In genomic region chr6:111012143-111012452, GRCh38 we compare ENCODE assay signal across 8 cellular contexts.
"Had no signal": no experiment of that assay in that cellular context is flagged by ENCODE, and none has a peak within 500 bp of the region (broad histone marks: within the 10 kb centered on the region; RNA-seq: fewer than 3 reads in every experiment).

No MANE protein-coding gene starts in this region.

- DNase-seq: NCI-H1436 treated with DMSO at 0.1 percent for 48 hours, Right ventricle myocardium superior, SIG-M5 had no signal

- FAIRE-seq: HTR-8/SVneo had no signal

- H3K27ac ChIP-seq: HL-60, KMS-11, SJSA1, SK-N-MC had no signal
